In the genomic region with DNA sequence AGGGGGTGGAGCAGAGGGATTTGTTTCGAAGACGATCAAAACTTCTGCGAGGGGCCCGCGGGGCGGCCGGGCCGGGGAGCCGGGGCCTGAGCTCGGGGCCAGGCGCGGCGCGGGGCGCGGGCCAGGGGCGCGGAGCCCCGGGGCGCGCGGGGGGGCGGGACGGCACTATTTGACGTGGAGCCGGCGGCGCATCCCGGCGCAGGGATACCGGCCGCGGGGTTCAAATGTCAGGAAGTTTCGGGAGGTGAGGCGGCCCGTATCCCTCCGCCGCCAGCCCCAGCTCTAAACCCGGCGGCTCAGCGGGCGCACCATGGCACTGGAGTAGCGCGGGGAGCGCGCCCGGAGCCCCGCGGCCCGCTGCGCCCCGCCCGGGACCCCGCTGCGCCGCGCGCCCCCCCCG, we compare ENCODE assay signal across 9 cellular contexts. TPM values are rescaled to one million over a fixed set of nuclear protein-coding genes. Genes with fewer than 3 reads are reported as not detected.
DNase-seq lines count a peak whose midpoint lies in the region; ATAC-seq and TF ChIP-seq lines count a peak whose summit lies in the region.
"Had no signal": no experiment of that assay in that cellular context is flagged by ENCODE, and none has a peak within 500 bp of the region (broad histone marks: within the 10 kb centered on the region; RNA-seq: fewer than 3 reads in every experiment).

A gene (plus strand): TSS at position 273 of the 400 bp plus-strand sequence. CDS start 522 bp downstream, outside the sequence.

- CTCF ChIA-PET in activated CD4-positive, alpha-beta T cell treated with anti-CD3 and anti-CD28 coated beads for 36 hours (lab: Charles Lee) = interaction anchor here (0.5 to 2.5 kb wide), 5 partner anchors 20 to 477 kb away, joined by 3 to 9 read pairs (median 4); no protein-coding TSS in a partner anchor
- CTCF ChIA-PET in PC-9 (lab: Charles Lee) = no interaction called here

- H2AFZ ChIP-seq in PC-9 = no peak within 1 kb of the TSS

- POLR2A ChIA-PET in activated CD4-positive, alpha-beta T cell treated with anti-CD3 and anti-CD28 coated beads for 36 hours (lab: Charles Lee) = no interaction called here
- POLR2A ChIA-PET in PC-9 (lab: Charles Lee; ENCODE audit: unreplicated experiment) = no interaction called here

- H3K36me3 ChIP-seq in subcutaneous abdominal adipose tissue (ENCODE audit: control insufficient read depth in 5 of 5, insufficient read depth in 5 of 5, low read length in 5 of 5) (no peaks in the 10 kb centered on the region), PC-9 (ENCODE audit: low read depth) (no peaks in the 10 kb centered on the region)

- no peaks in the 10 kb centered on the region for H3F3A ChIP-seq in PC-9 (ENCODE audit: insufficient read depth, low read depth)

- H3K9me3 Mint-ChIP-seq in activated CD4-positive, alpha-beta T cell treated with anti-CD3 and anti-CD28 coated beads for 36 hours (ENCODE audit: low read depth) = no peaks in the 10 kb centered on the region
- no peaks in the 10 kb centered on the region for H3K9me3 Mint-ChIP-seq in T-helper 2 cell treated with Interferon-gamma antibody and Interleukin-4, amounts not matched to agents 5 μg/mL and 100 μg/mL, for 36 hours

- H3K27me3 Mint-ChIP-seq in activated CD4-positive, alpha-beta T cell treated with anti-CD3 and anti-CD28 coated beads for 36 hours = peaks cover 71% of the 10 kb centered on the region
- H3K27me3 Mint-ChIP-seq in T-helper 2 cell treated with Interferon-gamma antibody and Interleukin-4, amounts not matched to agents 5 μg/mL and 100 μg/mL, for 36 hours (ENCODE audit: low read depth) = peaks cover 72% of the 10 kb centered on the region

- no peak for ATAC-seq in activated CD4-positive, alpha-beta T cell treated with anti-CD3 and anti-CD28 coated beads for 36 hours
- ATAC-seq in left cardiac atrium = no peak

- H3K36me3 Mint-ChIP-seq in activated CD4-positive, alpha-beta T cell treated with anti-CD3 and anti-CD28 coated beads for 36 hours (ENCODE audit: low read depth) = no peaks in the 10 kb centered on the region
- peaks cover 3% of the 10 kb centered on the region for H3K36me3 Mint-ChIP-seq in T-helper 2 cell treated with Interferon-gamma antibody and Interleukin-4, amounts not matched to agents 5 μg/mL and 100 μg/mL, for 36 hours (ENCODE audit: low read depth)

- H3K9me2 ChIP-seq in PC-9 (ENCODE audit: insufficient read depth) = no peaks in the 10 kb centered on the region

- H3K9me3 ChIP-seq in subcutaneous abdominal adipose tissue (ENCODE audit: control insufficient read depth in 5 of 5, low read length in 5 of 5) (no peaks in the 10 kb centered on the region), PC-9 (ENCODE audit: insufficient read depth, low read depth) (no peaks in the 10 kb centered on the region)

- intact Hi-C loops in activated CD4-positive, alpha-beta T cell treated with anti-CD3 and anti-CD28 coated beads for 36 hours (cut with DNase I, micrococcal nuclease) = loop anchor here in 1 of 2 experiments (5.0 kb wide), 1 partner anchor 169 kb away; no protein-coding TSS in a partner anchor
- intact Hi-C loops in left cardiac atrium (cut with DNase I) (loop anchor here (5.0 kb wide), 2 partner anchors 79 to 169 kb away; no protein-coding TSS in a partner anchor), PC-9 (cut with micrococcal nuclease; ENCODE audit: unreplicated experiment) (no loop called here)

- TF ChIP-seq CTCF in PC-9 (conservative IDR thresholded peaks at IDR 0.05) = no peak

- peaks cover 22% of the 10 kb centered on the region for H3K4me1 Mint-ChIP-seq in activated CD4-positive, alpha-beta T cell treated with anti-CD3 and anti-CD28 coated beads for 36 hours
- H3K4me1 Mint-ChIP-seq in T-helper 2 cell treated with Interferon-gamma antibody and Interleukin-4, amounts not matched to agents 5 μg/mL and 100 μg/mL, for 36 hours (ENCODE audit: low read depth) = peaks cover 10% of the 10 kb centered on the region

- H3K27me3 ChIP-seq in subcutaneous abdominal adipose tissue (ENCODE audit: control insufficient read depth in 5 of 5, insufficient read depth in 4 of 5, low read length in 5 of 5) (peaks cover 63 to 82% (median 68%) of the 10 kb centered on the region in 5 donors), PC-9 (ENCODE audit: insufficient read depth, low read depth) (peaks cover 41% of the 10 kb centered on the region)

- BruUV-seq in PC-9 (replicated peaks; lab: Mats Ljungman, UMichigan) = no TSS peak

- H3K4me3 ChIP-seq in subcutaneous abdominal adipose tissue (ENCODE audit: low read depth in 1 of 5, low read length in 5 of 5) = peak within 1 kb of the TSS in 4 of 5 donors; percentile 32 to 55 (median 44)
- no peak within 1 kb of the TSS for H3K4me3 ChIP-seq in PC-9

- no peak within 1 kb of the TSS for H3K27ac ChIP-seq in subcutaneous abdominal adipose tissue (ENCODE audit: low read depth, low read length)
- no peak within 1 kb of the TSS for H3K27ac ChIP-seq in PC-9

- peak; percentile 28 for DNase-seq in activated CD4-positive, alpha-beta T cell treated with anti-CD3 and anti-CD28 coated beads for 36 hours
- DNase-seq in activated CD4-positive, alpha-beta T cell treated with anti-CD3 and anti-CD28 coated beads, Interleukin-2, amount 50 U/mL, for 4 hours = no peak
- no peak for DNase-seq in T-helper 2 cell treated with Interferon-gamma antibody and Interleukin-4, amounts not matched to agents 5 μg/mL and 100 μg/mL, for 36 hours (ENCODE audit: low spot score)
- DNase-seq in left cardiac atrium = peak; percentile 68
- no peak for DNase-seq in inferior parietal cortex (ENCODE audit: extremely low spot score)
- DNase-seq in PC-9 = no peak
- no peak for DNase-seq in RPMI8226

- no peaks in the 10 kb centered on the region for H4K20me1 ChIP-seq in PC-9 (ENCODE audit: insufficient read depth)

- no peak within 1 kb of the TSS for H3K27ac Mint-ChIP-seq in activated CD4-positive, alpha-beta T cell treated with anti-CD3 and anti-CD28 coated beads for 36 hours
- H3K27ac Mint-ChIP-seq in T-helper 2 cell treated with Interferon-gamma antibody and Interleukin-4, amounts not matched to agents 5 μg/mL and 100 μg/mL, for 36 hours = peak within 1 kb of the TSS; percentile 72

- H3K4me3 Mint-ChIP-seq in activated CD4-positive, alpha-beta T cell treated with anti-CD3 and anti-CD28 coated beads for 36 hours = peak within 1 kb of the TSS; percentile 43
- peak within 1 kb of the TSS; percentile 21 for H3K4me3 Mint-ChIP-seq in T-helper 2 cell treated with Interferon-gamma antibody and Interleukin-4, amounts not matched to agents 5 μg/mL and 100 μg/mL, for 36 hours

- H3K4me1 ChIP-seq in subcutaneous abdominal adipose tissue (ENCODE audit: control insufficient read depth in 5 of 5, insufficient read depth in 5 of 5, low read length in 5 of 5) (peaks cover 0 to 44% (median 42%) of the 10 kb centered on the region in 5 donors), PC-9 (replicated peaks; ENCODE audit: insufficient read depth) (no peaks in the 10 kb centered on the region)

- H3K79me2 ChIP-seq in PC-9 (ENCODE audit: low read depth) = no peaks in the 10 kb centered on the region

- no peak within 1 kb of the TSS for H3K4me2 ChIP-seq in PC-9

- H3K9ac ChIP-seq in subcutaneous abdominal adipose tissue (ENCODE audit: low read length in 5 of 5) = no peak within 1 kb of the TSS

RNA-seq across cellular contexts. Expression of the gene that starts here (rescaled TPM):
- total RNA-seq in activated CD4-positive, alpha-beta T cell treated with anti-CD3 and anti-CD28 coated beads for 36 hours = not detected
- 1 to 10 TPM in 1 of 2 donors, under 1 TPM in 1; 0.81 to 1.8 TPM for total RNA-seq in left cardiac atrium
- not detected in 2 replicates for total RNA-seq in PC-9 (2021)
- total RNA-seq: pulmonary artery endothelial cell had no signal

Comparison
In these comparisons a context has a peak if more than half of its experiments do, and no peak if none do; other contexts are left out.
1. Peak in DNase-seq in activated CD4-positive, alpha-beta T cell treated with anti-CD3 and anti-CD28 coated beads for 36 hours; RNA of the gene not detected or under 1 TPM.